18 cellular contexts compared by ENCODE assay signal in the genomic region with DNA sequence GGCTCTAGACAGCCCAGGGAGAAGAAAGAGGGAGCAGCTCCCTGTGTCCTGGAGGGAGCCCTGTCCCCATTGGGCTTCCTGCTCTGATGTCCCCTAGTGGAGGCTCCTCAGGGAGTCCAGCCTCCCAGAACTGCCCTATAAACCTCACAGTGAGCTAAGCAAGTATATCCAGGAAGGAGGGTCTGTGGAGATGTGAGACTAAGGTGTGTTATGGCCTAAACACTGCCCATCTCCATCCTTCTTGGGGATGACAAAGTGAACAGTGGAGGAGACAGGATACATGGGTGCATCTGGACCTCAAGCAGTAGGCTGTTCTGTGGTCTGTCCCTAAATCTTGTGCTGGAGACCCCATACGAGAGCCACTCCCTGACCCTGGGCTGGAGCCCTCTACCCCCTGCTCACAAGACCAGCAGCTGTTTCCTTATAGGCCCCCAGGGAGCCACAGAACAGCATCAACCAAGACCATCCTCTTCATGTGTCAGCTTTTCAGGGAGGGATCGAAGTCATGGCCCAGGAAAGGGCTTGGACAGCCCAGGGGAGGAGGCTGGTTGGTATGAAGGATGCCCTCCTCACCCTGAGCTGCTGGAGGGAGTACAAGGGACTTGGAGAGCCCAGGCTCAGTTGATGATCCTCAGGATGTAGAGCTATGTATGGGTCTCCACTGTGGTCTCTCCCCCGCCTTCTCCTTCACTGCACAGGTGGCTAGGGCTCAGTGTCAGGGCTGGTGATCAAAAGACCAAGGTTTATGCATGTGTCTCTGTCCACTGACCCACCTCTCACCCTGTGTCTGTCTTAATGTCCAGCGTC. TPM values are rescaled to one million over a fixed set of nuclear protein-coding genes. Genes with fewer than 3 reads are reported as not detected.
DNase-seq lines count a peak whose midpoint lies in the region; ATAC-seq and TF ChIP-seq lines count a peak whose summit lies in the region.
"Had no signal": no experiment of that assay in that cellular context is flagged by ENCODE, and none has a peak within 500 bp of the region (broad histone marks: within the 10 kb centered on the region; RNA-seq: fewer than 3 reads in every experiment).

No MANE protein-coding gene starts in this region.

- no peak overlapping the region for H2BK120ac ChIP-seq in IMR-90 (ENCODE audit: low read depth, low read length)

- H3K4me1 ChIP-seq in BLaER1 (peaks cover 92% of the 10 kb centered on the region), IMR-90 (ENCODE audit: control insufficient read depth, insufficient read depth, low read length) (peaks cover 2% of the 10 kb centered on the region), thyroid gland (no peaks in the 10 kb centered on the region)
- H3K4me1 ChIP-seq: A549 had no signal

- H3K4me2 ChIP-seq in BLaER1 (peak overlapping the region; percentile 79), IMR-90 (ENCODE audit: low read depth, low read length) (no peak overlapping the region)
- H3K4me2 ChIP-seq: A549, KMS-11, PC-9 had no signal

- no peak for DNase-seq in IMR-90
- no peak for DNase-seq in naive B cell
- DNase-seq in AG20443 (ENCODE audit: low spot score) = no peak
- no peak for DNase-seq in SHP77 (lab: John Stamatoyannopoulos, UW)
- no peak for DNase-seq in thyroid gland
- DNase-seq: MG63; NCI-H1105; NCI-H1694 treated with DMSO at 0.1 percent for 48 hours; NCI-H345; NCI-H526 treated with DMSO at 0.1 percent for 48 hours; NK-92 treated with Interleukin-12 subunit alpha and Interleukin-12 subunit beta, amount 100 ng/mL, for 24 hours; PC-9 had no signal

- no peak for TF ChIP-seq RAD21 in IMR-90 (IDR thresholded peaks at IDR 0.05; ENCODE audit: low read length)

- POLR2A ChIA-PET in IMR-90 (lab: Charles Lee; ENCODE audit: unreplicated experiment) = no interaction called here

- no peak overlapping the region for H2BK15ac ChIP-seq in IMR-90 (ENCODE audit: low read depth, low read length)

- H3K36me3 ChIP-seq in BLaER1 (no peaks in the 10 kb centered on the region), IMR-90 (ENCODE audit: control insufficient read depth, insufficient read depth, low read length) (no peaks in the 10 kb centered on the region), thyroid gland (no peaks in the 10 kb centered on the region)
- H3K36me3 ChIP-seq: HAP-1, MG63 had no signal

- TF ChIP-seq POLR2A in IMR-90 (IDR thresholded peaks at IDR 0.05; ENCODE audit: low read depth, low read length) = no peak
- TF ChIP-seq POLR2A in Raji (IDR thresholded peaks at IDR 0.05; ENCODE audit: insufficient read depth, low read depth, low read length) = peak; percentile 20; the same call in 1 of the 2 replicates
- no peak for TF ChIP-seq POLR2A in thyroid gland (IDR thresholded peaks at IDR 0.05)

- ATAC-seq in IMR-90 (ENCODE audit: low read depth) (no peak), naive B cell (ENCODE audit: low read depth in 2 of 2) (no peak), HG02884 (IDR thresholded peaks at IDR 0.05; ENCODE audit: unreplicated experiment) (no peak)
- ATAC-seq: A549 had no signal

- in situ Hi-C loops in IMR-90 (cut with MboI; ENCODE audit: low sequenced_read_pairs) = no loop called here

- no peak overlapping the region; the same call in 1 of the 2 replicates for H3K4ac ChIP-seq in IMR-90 (ENCODE audit: low read depth, low read length)

- H3K9me1 ChIP-seq in IMR-90 (ENCODE audit: insufficient read depth, low read length) = peaks cover 15% of the 10 kb centered on the region

- peak overlapping the region in 6 of 8 donors; percentile 23 to 88 (median 58) for H3K4me3 Mint-ChIP-seq in naive B cell

- no peaks in the 10 kb centered on the region for H3K9me3 ChIP-seq in BLaER1
- no peaks in the 10 kb centered on the region for H3K9me3 ChIP-seq in IMR-90 (ENCODE audit: control insufficient read depth, insufficient read depth, low read length)
- H3K9me3 ChIP-seq in thyroid gland = no peaks in the 10 kb centered on the region
- H3K9me3 ChIP-seq: A549, HAP-1, MG63 had no signal

- H3K79me1 ChIP-seq in IMR-90 (ENCODE audit: low read depth in 1 of 2, low read length in 2 of 2) = no peaks in the 10 kb centered on the region

- no peak overlapping the region for H2AFZ ChIP-seq in IMR-90 (replicated peaks; ENCODE audit: low read length, poor library complexity)
- H2AFZ ChIP-seq: PC-9 had no signal

- TF ChIP-seq CTCF in IMR-90 (conservative IDR thresholded peaks at IDR 0.05; ENCODE audit: low read depth, low read length) = no peak
- no peak for TF ChIP-seq CTCF in thyroid gland (IDR thresholded peaks at IDR 0.05)

- intact Hi-C loops in IMR-90 (cut with micrococcal nuclease) = loop anchor here (10.0 kb wide), 1 partner anchor 122 kb away; no protein-coding TSS in a partner anchor
- intact Hi-C loops in thyroid gland (cut with DNase I) = no loop called here

- no peaks in the 10 kb centered on the region for H3K27me3 ChIP-seq in BLaER1
- no peaks in the 10 kb centered on the region; the same call in 1 of the 2 replicates for H3K27me3 ChIP-seq in IMR-90 (ENCODE audit: control insufficient read depth, insufficient read depth, low read length)
- no peaks in the 10 kb centered on the region for H3K27me3 ChIP-seq in thyroid gland
- H3K27me3 ChIP-seq: MG63 had no signal

- H2BK5ac ChIP-seq in IMR-90 (ENCODE audit: low read depth, low read length, poor library complexity, severe bottlenecking) = no peak overlapping the region

- no peak overlapping the region for H3K14ac ChIP-seq in IMR-90 (replicated peaks; ENCODE audit: low read depth, low read length)

- no peak overlapping the region for H4K5ac ChIP-seq in IMR-90 (ENCODE audit: low read depth, low read length)

- peak overlapping the region; percentile 29 to 97 (median 58) for H3K27ac Mint-ChIP-seq in naive B cell

- H3K36me3 Mint-ChIP-seq in naive B cell = no peaks in the 10 kb centered on the region

- H4K20me1 ChIP-seq in BLaER1 (no peaks in the 10 kb centered on the region), IMR-90 (ENCODE audit: insufficient read depth, low read length) (no peaks in the 10 kb centered on the region)

- no peak overlapping the region; the same call in 1 of the 2 replicates for H4K91ac ChIP-seq in IMR-90 (ENCODE audit: insufficient read depth, low read depth, low read length)

- no peaks in the 10 kb centered on the region for H3K27me3 Mint-ChIP-seq in naive B cell

- H2AK9ac ChIP-seq in IMR-90 (replicated peaks; ENCODE audit: low read depth, low read length, poor library complexity) = no peak overlapping the region

- dilution Hi-C loops in IMR-90 (cut with HindIII; ENCODE audit: low sequenced_read_pairs, unreplicated experiment) = no loop called here

- no peak overlapping the region for H4K8ac ChIP-seq in IMR-90 (ENCODE audit: low read depth in 2 of 2, low read length in 2 of 2)

- 33% methylated on average over 1 of the region's 4 CpGs; no CpG with 5 or more reads in 1 of the 2 experiments for WGBS in IMR-90 (ENCODE audit: extremely low coverage in 2 of 2, insufficient read length in 1 of 2), 2 experiments
- WGBS in thyroid gland, 2 donors = 80 to 92% methylated on average over 3 to 4 of the region's 4 CpGs

- no TSS peak for BruUV-seq in IMR-90 (replicated peaks; lab: Mats Ljungman, UMichigan)

- H3K9me3 Mint-ChIP-seq in naive B cell = no peaks in the 10 kb centered on the region

- CTCF ChIA-PET in IMR-90 (lab: Yijun Ruan, JAX) = no interaction called here

- H3K23ac ChIP-seq in IMR-90 (ENCODE audit: low read depth, low read length) = no peak overlapping the region

- peaks cover 47 to 67% (median 67%) of the 10 kb centered on the region in 3 donors for H3K4me1 Mint-ChIP-seq in naive B cell

- H3K9ac ChIP-seq in BLaER1 (peak overlapping the region; percentile 31), IMR-90 (ENCODE audit: low read depth, low read length) (no peak overlapping the region)
- H3K9ac ChIP-seq: KMS-11 had no signal

- H3K27ac ChIP-seq in BLaER1 (peak overlapping the region; percentile 75), IMR-90 (ENCODE audit: insufficient read depth, low read length) (no peak overlapping the region), thyroid gland (no peak overlapping the region)
- H3K27ac ChIP-seq: A549, KMS-11, PC-9 had no signal

- H3K56ac ChIP-seq in IMR-90 (ENCODE audit: extremely low read depth, insufficient read depth, low read length) = no peak overlapping the region

- H2BK20ac ChIP-seq in IMR-90 (ENCODE audit: low read depth, low read length) = no peak overlapping the region

- H3K4me3 ChIP-seq in BLaER1 (no peak overlapping the region), IMR-90 (ENCODE audit: insufficient read depth, low read depth, low read length) (no peak overlapping the region), thyroid gland (replicated peaks in 1 of 3) (no peak overlapping the region)
- H3K4me3 ChIP-seq: A549, HAP-1, MG63, PC-9 had no signal

- 0 out of 2 replicates have a peak overlapping the region, but pooled peaks have one; percentile 8 for H2AK5ac ChIP-seq in IMR-90 (ENCODE audit: low read depth, low read length)

- H3K18ac ChIP-seq in IMR-90 (ENCODE audit: low read depth, low read length) = no peak overlapping the region

TF ChIP-seq in IMR-90, 13 proteins besides CTCF, POLR2A, EP300 and RAD21 (continues in another document):
- TF ChIP-seq FOS (IDR thresholded peaks at IDR 0.05; ENCODE audit: low read depth, low read length) (no peak), RCOR1 (IDR thresholded peaks at IDR 0.05; ENCODE audit: insufficient replicate concordance, low read length) (no peak), CEBPB (IDR thresholded peaks at IDR 0.05; ENCODE audit: low read depth, low read length) (no peak), RFX5 (IDR thresholded peaks at IDR 0.05; ENCODE audit: low read depth, low read length) (no peak), NFE2L2 (IDR thresholded peaks at IDR 0.05; ENCODE audit: low read depth, low read length) (no peak), BHLHE40 (IDR thresholded peaks at IDR 0.05; ENCODE audit: low read depth, low read length) (no peak), MAFK (IDR thresholded peaks at IDR 0.05; ENCODE audit: low read depth, low read length) (no peak), SMC3 (IDR thresholded peaks at IDR 0.05; ENCODE audit: low read depth, low read length) (no peak), CHD1 (IDR thresholded peaks at IDR 0.05; ENCODE audit: low read depth, low read length) (no peak), MXI1 (IDR thresholded peaks at IDR 0.05; ENCODE audit: borderline replicate concordance, low read depth, low read length) (no peak), MAZ (IDR thresholded peaks at IDR 0.05; ENCODE audit: borderline replicate concordance, low read depth, low read length) (no peak)

RNA-seq across cellular contexts. Expression of gene TOP3B, which starts 49.7 kb away (rescaled TPM):
- 19.7 and 23.5 TPM in 2 replicates for total RNA-seq in IMR-90 (2012; rRNA removed)
- 21.8 and 23.0 TPM in 2 replicates for polyA plus RNA-seq in IMR-90 (2012; rRNA removed)
- 7.9 and 10.6 TPM in 2 replicates for polyA plus RNA-seq in IMR-90 (2012; cell fraction: cytosol; rRNA removed)
- 57.4 and 109 TPM in 2 replicates for polyA plus RNA-seq in IMR-90 (2012; cell fraction: nucleus; rRNA removed; ENCODE audit: low replicate concordance)
- polyA plus RNA-seq in naive B cell (ENCODE audit: low read depth in 6 of 6) = 10 to 100 TPM; 10.4 to 27.8 (median 15.9) TPM
- 10 to 100 TPM; 24.7 to 39.3 (median 29.3) TPM for total RNA-seq in thyroid gland
